In genomic region chr11:61899146-61899841, GRCh38 we compare ENCODE assay signal across 9 cellular contexts. TPM values are rescaled to one million over a fixed set of nuclear protein-coding genes. Genes with fewer than 3 reads are reported as not detected.
DNase-seq lines count a peak whose midpoint lies in the region; ATAC-seq and TF ChIP-seq lines count a peak whose summit lies in the region.
"Had no signal": no experiment of that assay in that cellular context is flagged by ENCODE, and none has a peak within 500 bp of the region (broad histone marks: within the 10 kb centered on the region; RNA-seq: fewer than 3 reads in every experiment).

No MANE protein-coding gene starts in this region.

- H2AFZ ChIP-seq in GM23338: no peak overlapping the region

- no peak overlapping the region for H3K9ac ChIP-seq in SK-N-MC (ENCODE audit: insufficient read length)

- TF ChIP-seq CTCF in GM23338 (conservative IDR thresholded peaks at IDR 0.05; ENCODE audit: low read depth in 2 of 2) (peak; percentile 96 to 99), NB4 (IDR thresholded peaks at IDR 0.05; ENCODE audit: low read depth, low read length) (peak; percentile 100), upper lobe of right lung (IDR thresholded peaks at IDR 0.05) (peak; percentile 100)

- H3K9me2 ChIP-seq in GM23338 (ENCODE audit: insufficient read depth): no peaks in the 10 kb centered on the region

- no peak overlapping the region for H3K4me2 ChIP-seq in GM23338

- ATAC-seq in GM23338 (peak; percentile 85), upper lobe of right lung (peak; percentile 92)

- peaks cover 7% of the 10 kb centered on the region; the same call in 1 of the 2 replicates for H3K4me1 ChIP-seq in GM23338 (ENCODE audit: insufficient read depth)
- no peaks in the 10 kb centered on the region for H3K4me1 ChIP-seq in upper lobe of right lung

- H3K27ac ChIP-seq in GM23338 (ENCODE audit: low read depth) (no peak overlapping the region), SK-N-MC (no peak overlapping the region), upper lobe of right lung (no peak overlapping the region)

- H3K36me3 ChIP-seq in GM23338 (ENCODE audit: insufficient read depth) (no peaks in the 10 kb centered on the region), SK-N-MC (ENCODE audit: insufficient read depth, low read length) (peaks cover 3% of the 10 kb centered on the region; the same call in 1 of the 2 replicates), upper lobe of right lung (no peaks in the 10 kb centered on the region)

- H3K4me1 Mint-ChIP-seq in GM23338: peaks cover 29% of the 10 kb centered on the region

- H3F3A ChIP-seq in GM23338 (replicated peaks; ENCODE audit: low read depth): no peaks in the 10 kb centered on the region

- H3K79me2 ChIP-seq in GM23338 (replicated peaks; ENCODE audit: insufficient read depth): no peaks in the 10 kb centered on the region

- H3K9me3 ChIP-seq in SK-N-MC (ENCODE audit: low read depth, low read length): no peaks in the 10 kb centered on the region
- no peaks in the 10 kb centered on the region for H3K9me3 ChIP-seq in upper lobe of right lung

- H3K27me3 ChIP-seq in GM23338 (ENCODE audit: insufficient read depth): no peaks in the 10 kb centered on the region
- no peaks in the 10 kb centered on the region for H3K27me3 ChIP-seq in upper lobe of right lung

- H3K9me3 Mint-ChIP-seq in GM23338: no peaks in the 10 kb centered on the region; the same call in 2 of the 3 replicates
- H3K9me3 Mint-ChIP-seq: dendritic cell treated with granulocyte-macrophage colony-stimulating factor and Interleukin-4, amounts not matched to agents 40 ng/mL and 50 ng/mL, for 4 days had no signal

- intact Hi-C loops in posterior cingulate gyrus (cut with DNase I) (loop anchor here (1.0 kb wide), 1 partner anchor 183 kb away; no protein-coding TSS in a partner anchor), upper lobe of right lung (cut with DNase I) (loop anchor here (5.0 kb wide), 1 partner anchor 183 kb away; no protein-coding TSS in a partner anchor)

- peak overlapping the region; percentile 3; the same call in 1 of the 3 replicates for H3K4me3 Mint-ChIP-seq in GM23338
- H3K4me3 Mint-ChIP-seq: dendritic cell treated with granulocyte-macrophage colony-stimulating factor and Interleukin-4, amounts not matched to agents 40 ng/mL and 50 ng/mL, for 4 days had no signal

- no peak for TF ChIP-seq POLR2A in NB4 (IDR thresholded peaks at IDR 0.05; ENCODE audit: extremely low read depth, insufficient read length)

- DNase-seq in DMS153 (lab: John Stamatoyannopoulos, UW) (peak; percentile 62), GM23338 (ENCODE audit: low spot score) (peak; percentile 89), NB4 (ENCODE audit: low read depth) (peak; percentile 91), SK-N-MC (ENCODE audit: low read depth, low spot score) (peak; percentile 26), globus pallidus (ENCODE audit: low spot score) (peak; percentile 62), posterior cingulate gyrus (peak; percentile 56 to 95 (median 80)), upper lobe of right lung (peak; percentile 93)
- DNase-seq in activated naive CD4-positive, alpha-beta T cell (lab: John Stamatoyannopoulos, UW): peak; percentile 93 to 96 (median 94)

- H3K27ac Mint-ChIP-seq in GM23338: peak overlapping the region; percentile 70; the same call in 1 of the 2 replicates

- H3K4me3 ChIP-seq in GM23338 (no peak overlapping the region), NB4 (ENCODE audit: low read depth, low read length) (no peak overlapping the region), SK-N-MC (no peak overlapping the region), upper lobe of right lung (no peak overlapping the region)

- no peaks in the 10 kb centered on the region for H4K20me1 ChIP-seq in GM23338 (replicated peaks; ENCODE audit: insufficient read depth)

- no peaks in the 10 kb centered on the region; the same call in 2 of the 3 replicates for H3K36me3 Mint-ChIP-seq in GM23338 (ENCODE audit: low read depth)

- peaks cover 14% of the 10 kb centered on the region for H3K27me3 Mint-ChIP-seq in GM23338 (ENCODE audit: insufficient read depth, low read depth, poor library complexity)

TF ChIP-seq in GM23338, 12 proteins besides CTCF, POLR2A, EP300 and RAD21:
- TF ChIP-seq POLR2AphosphoS5 (IDR thresholded peaks at IDR 0.05; ENCODE audit: low read depth): no peak
- TF ChIP-seq REST (IDR thresholded peaks at IDR 0.05; ENCODE audit: unreplicated experiment): no peak
- no peak for TF ChIP-seq EZH2 (IDR thresholded peaks at IDR 0.05; ENCODE audit: low read depth, unreplicated experiment)
- no peak for TF ChIP-seq STAT1 (IDR thresholded peaks at IDR 0.05; ENCODE audit: unreplicated experiment)

RNA-seq across cellular contexts. Expression of gene FADS3, which starts 7.9 kb away (rescaled TPM):
- 73.5 and 91.4 TPM in 2 replicates for total RNA-seq in GM23338 (2014; rRNA removed; shearing (Covaris generic))
- 44.4 and 44.6 TPM in 2 replicates for polyA plus RNA-seq in GM23338 (2016; fragmentation: Nextera tagmentation; extraction: Ambion mirVana)
- total RNA-seq in upper lobe of right lung: 68.5 TPM

RNA-seq across cellular contexts. Expression of gene RAB3IL1, which starts 18.1 kb away (rescaled TPM):
- 2.7 and 4.0 TPM in 2 replicates for total RNA-seq in GM23338 (2014; rRNA removed; shearing (Covaris generic))
- polyA plus RNA-seq in GM23338 (2016; fragmentation: Nextera tagmentation; extraction: Ambion mirVana): 3.4 and 3.9 TPM in 2 replicates
- total RNA-seq in upper lobe of right lung: 10.6 TPM

RNA-seq across cellular contexts. Expression of gene BEST1, which starts 50.9 kb away (rescaled TPM):
- 0.35 and 0.89 TPM in 2 replicates for total RNA-seq in GM23338 (2014; rRNA removed; shearing (Covaris generic))
- polyA plus RNA-seq in GM23338 (2016; fragmentation: Nextera tagmentation; extraction: Ambion mirVana): 0.44 and 0.75 TPM in 2 replicates
- total RNA-seq in upper lobe of right lung: 9.6 TPM

Comparison
In these comparisons a context has a peak if more than half of its experiments do, and no peak if none do; other contexts are left out.
1. DNase-seq: peak in every context shown above with its lines; median percentile 94 in activated naive CD4-positive, alpha-beta T cell; 93 in upper lobe of right lung; 91 in NB4; 89 in GM23338; 80 in posterior cingulate gyrus; 62 in DMS153; 62 in globus pallidus; 26 in SK-N-MC.